ENCODE assay signal across 10 cellular contexts in genomic region chr14:73290279-73290678, GRCh38. TPM values are rescaled to one million over a fixed set of nuclear protein-coding genes. Genes with fewer than 3 reads are reported as not detected.
DNase-seq lines count a peak whose midpoint lies in the region; ATAC-seq and TF ChIP-seq lines count a peak whose summit lies in the region.
"Had no signal": no experiment of that assay in that cellular context is flagged by ENCODE, and none has a peak within 500 bp of the region (broad histone marks: within the 10 kb centered on the region; RNA-seq: fewer than 3 reads in every experiment).

No MANE protein-coding gene starts in this region.

- no peak overlapping the region for H3K27ac ChIP-seq in right lobe of liver

- DNase-seq in GM06990 (ENCODE audit: extremely low read depth, insufficient read length) (peak; percentile 32), type B pancreatic cell (ENCODE audit: extremely low spot score, unreplicated experiment) (no peak), right lobe of liver (no peak), NCI-H2107 treated with DMSO at 0.1 percent for 48 hours (lab: John Stamatoyannopoulos, UW; ENCODE audit: unreplicated experiment) (no peak), COR-L47 (lab: John Stamatoyannopoulos, UW) (no peak)
- DNase-seq: activated naive CD4-positive, alpha-beta T cell treated with Interleukin-2 at 50 U/mL for 16 hours; NCI-H1048 had no signal

- H3K4me3 ChIP-seq in GM06990 (replicated peaks; ENCODE audit: low read depth, low read length) = no peak overlapping the region
- H3K4me3 ChIP-seq in right lobe of liver = no peak overlapping the region

- H3K36me3 ChIP-seq in GM06990 (ENCODE audit: control insufficient read depth, insufficient read depth, low read length) (peaks cover 3% of the 10 kb centered on the region), right lobe of liver (peaks cover 0 to 39% (median 13%) of the 10 kb centered on the region in 4 donors)

- ATAC-seq in GM18870 (IDR thresholded peaks at IDR 0.05; ENCODE audit: unreplicated experiment) = peak; percentile 87
- ATAC-seq in HG02798 (IDR thresholded peaks at IDR 0.05; ENCODE audit: poor library complexity, unreplicated experiment) = peak; percentile 77
- no peak for ATAC-seq in right lobe of liver

- H3K9me3 ChIP-seq in right lobe of liver = no peaks in the 10 kb centered on the region

- H3K27me3 ChIP-seq in GM06990 (replicated peaks; ENCODE audit: control insufficient read depth, insufficient read depth, low read length) (no peaks in the 10 kb centered on the region), right lobe of liver (no peaks in the 10 kb centered on the region)

- H3K27me3 Mint-ChIP-seq in T-helper 1 cell treated with Interleukin-12 subunit alpha and Interleukin-12 subunit beta and Interleukin-4 antibody, amounts not matched to agents 30 μg/mL and 1 μg/mL, for 36 hours (ENCODE audit: low read depth) = no peaks in the 10 kb centered on the region
- H3K27me3 Mint-ChIP-seq in type B pancreatic cell = no peaks in the 10 kb centered on the region

- peaks cover 22% of the 10 kb centered on the region for H3K4me1 Mint-ChIP-seq in T-helper 1 cell treated with Interleukin-12 subunit alpha and Interleukin-12 subunit beta and Interleukin-4 antibody, amounts not matched to agents 30 μg/mL and 1 μg/mL, for 36 hours (ENCODE audit: low read depth)
- peaks cover 4% of the 10 kb centered on the region for H3K4me1 Mint-ChIP-seq in type B pancreatic cell (ENCODE audit: unreplicated experiment)

- H3K36me3 Mint-ChIP-seq in T-helper 1 cell treated with Interleukin-12 subunit alpha and Interleukin-12 subunit beta and Interleukin-4 antibody, amounts not matched to agents 30 μg/mL and 1 μg/mL, for 36 hours (ENCODE audit: low read depth) = peaks cover 19% of the 10 kb centered on the region
- peaks cover 30% of the 10 kb centered on the region for H3K36me3 Mint-ChIP-seq in type B pancreatic cell

- H3K4me1 ChIP-seq in right lobe of liver = peaks cover 0 to 3% (median 1%) of the 10 kb centered on the region in 4 donors

- intact Hi-C loops in right lobe of liver (cut with DNase I) = loop anchor here (10.0 kb wide), 1 partner anchor 185 kb away; no protein-coding TSS in a partner anchor

- no peaks in the 10 kb centered on the region for H3K9me3 Mint-ChIP-seq in T-helper 1 cell treated with Interleukin-12 subunit alpha and Interleukin-12 subunit beta and Interleukin-4 antibody, amounts not matched to agents 30 μg/mL and 1 μg/mL, for 36 hours
- no peaks in the 10 kb centered on the region for H3K9me3 Mint-ChIP-seq in type B pancreatic cell

- no peak overlapping the region for H3K4me3 Mint-ChIP-seq in T-helper 1 cell treated with Interleukin-12 subunit alpha and Interleukin-12 subunit beta and Interleukin-4 antibody, amounts not matched to agents 30 μg/mL and 1 μg/mL, for 36 hours
- H3K4me3 Mint-ChIP-seq in type B pancreatic cell = no peak overlapping the region

- TF ChIP-seq POLR2A in right lobe of liver (IDR thresholded peaks at IDR 0.05) = no peak

- TF ChIP-seq CTCF in GM06990 (IDR thresholded peaks at IDR 0.05; ENCODE audit: insufficient read depth, low read length, poor library complexity, severe bottlenecking) (no peak), type B pancreatic cell (conservative IDR thresholded peaks at IDR 0.05) (no peak), right lobe of liver (IDR thresholded peaks at IDR 0.05) (no peak)

- WGBS in right lobe of liver (ENCODE audit: insufficient coverage, low coverage, low lambda C conversion rate, missing lambda C conversion rate) = 54% methylated on average over 4 of the region's 4 CpGs

- peak overlapping the region; percentile 19 for H3K27ac Mint-ChIP-seq in T-helper 1 cell treated with Interleukin-12 subunit alpha and Interleukin-12 subunit beta and Interleukin-4 antibody, amounts not matched to agents 30 μg/mL and 1 μg/mL, for 36 hours
- no peak overlapping the region for H3K27ac Mint-ChIP-seq in type B pancreatic cell

RNA-seq across cellular contexts. Expression of gene PAPLN, which starts 53.0 kb away (rescaled TPM):
- 0.99 and 2.0 TPM in 2 replicates for total RNA-seq in type B pancreatic cell (ENCODE audit: low replicate concordance)
- 1 to 10 TPM in 4 of 6 experiments, under 1 TPM in 2; 0.86 to 3.2 (median 1.2) TPM for total RNA-seq in right lobe of liver

Comparison
In these comparisons a context has a peak if more than half of its experiments do, and no peak if none do; other contexts are left out.
1. ATAC-seq: peak in GM18870 (single experiment) and HG02798 (single experiment); none in right lobe of liver (0 of 4).